25 cellular contexts compared by ENCODE assay signal in the genomic region with DNA sequence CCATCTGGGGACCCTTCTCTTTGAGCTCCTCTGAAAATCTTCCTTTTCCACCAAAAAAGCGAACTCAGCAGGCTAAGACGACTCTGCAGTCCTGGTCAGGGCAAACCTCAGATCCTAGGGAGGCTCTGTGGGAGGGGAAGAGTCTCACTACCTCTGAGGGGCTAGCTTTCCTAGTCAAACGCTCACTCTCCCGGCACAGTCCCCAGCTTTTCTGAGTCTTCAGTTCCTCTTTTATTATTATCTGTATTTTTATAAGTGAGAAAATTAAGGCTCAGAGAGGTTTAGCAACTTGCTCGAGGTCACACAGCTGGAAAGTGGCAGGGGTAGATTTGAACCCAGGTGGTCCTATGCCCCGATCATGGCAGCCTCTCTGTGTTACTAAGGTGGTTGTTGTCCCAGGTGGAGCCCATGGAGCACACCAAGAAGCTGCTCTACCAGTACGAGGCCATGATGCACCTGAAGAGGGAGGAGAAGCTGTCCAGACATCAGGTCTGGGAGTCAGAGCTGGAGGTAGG. TPM values are rescaled to one million over a fixed set of nuclear protein-coding genes. Genes with fewer than 3 reads are reported as not detected.
DNase-seq lines count a peak whose midpoint lies in the region; ATAC-seq, FAIRE-seq and TF ChIP-seq lines count a peak whose summit lies in the region.
"Had no signal": no experiment of that assay in that cellular context is flagged by ENCODE, and none has a peak within 500 bp of the region (broad histone marks: within the 10 kb centered on the region; RNA-seq: fewer than 3 reads in every experiment).

No MANE protein-coding gene starts in this region.

- TF ChIP-seq POLR2A in A549 (IDR thresholded peaks at IDR 0.05; ENCODE audit: low read length): no peak
- TF ChIP-seq POLR2A in K562 (conservative IDR thresholded peaks at IDR 0.05): no peak
- no peak for TF ChIP-seq POLR2A in sigmoid colon (IDR thresholded peaks at IDR 0.05)
- TF ChIP-seq POLR2A in upper lobe of left lung (IDR thresholded peaks at IDR 0.05): no peak

- no peaks in the 10 kb centered on the region for H4K20me1 ChIP-seq in K562 (replicated peaks; ENCODE audit: control insufficient read depth, insufficient read depth, low read length)

- DNase-seq in A549 (ENCODE audit: low read depth in 1 of 2, low spot score in 1 of 2) (no peak), GM20000 (ENCODE audit: low spot score) (peak; percentile 2), K562 (ENCODE audit: extremely low read depth in 1 of 4, low spot score in 3 of 4) (no peak), sigmoid colon (peak; percentile 12), upper lobe of left lung (no peak), NCI-H1436 (lab: John Stamatoyannopoulos, UW) (no peak)
- DNase-seq: ACHN; BE2C; C1 segment of cervical spinal cord; CD4-positive, CD25-positive, alpha-beta regulatory T cell; CD8-positive, alpha-beta memory T cell; COR-L47; DMS 273 treated with DMSO at 0.1 percent for 48 hours; DMS53; DND-41; EL; HCEC 1CT; HFFc6 had no signal

- no TSS peak for BruUV-seq in K562 (replicated peaks; lab: Mats Ljungman, UMichigan)

- 55% methylated on average over 7 of the region's 7 CpGs for WGBS in A549 (ENCODE audit: missing lambda C conversion rate)
- WGBS in K562 (ENCODE audit: insufficient coverage, low coverage, missing lambda C conversion rate): 9% methylated on average over 7 of the region's 7 CpGs
- WGBS in sigmoid colon, 2 donors: 77 to 80% methylated on average over 7 of the region's 7 CpGs
- WGBS in upper lobe of left lung, 2 donors: 78 to 84% methylated on average over 7 of the region's 7 CpGs

- no peak for ATAC-seq in A549
- no peak for ATAC-seq in K562
- no peak for ATAC-seq in HG02973 (IDR thresholded peaks at IDR 0.05; ENCODE audit: unreplicated experiment)
- no peak for ATAC-seq in upper lobe of left lung (ENCODE audit: low FRiP score in 2 of 2)
- ATAC-seq: GM23338 had no signal

- no peaks in the 10 kb centered on the region for H3K79me2 ChIP-seq in K562 (ENCODE audit: control insufficient read depth, insufficient read depth, low read length)

- H3K9me3 ChIP-seq in A549 (no peaks in the 10 kb centered on the region), K562 (replicated peaks; ENCODE audit: control insufficient read depth, insufficient read depth, low read depth, low read length) (no peaks in the 10 kb centered on the region), sigmoid colon (no peaks in the 10 kb centered on the region), upper lobe of left lung (no peaks in the 10 kb centered on the region)
- H3K9me3 ChIP-seq: BE2C had no signal

- intact Hi-C loops in K562 (cut with micrococcal nuclease) (no loop called here), sigmoid colon (cut with DNase I) (no loop called here)

- in situ Hi-C loops in K562 (cut with MboI): no loop called here

- TF ChIP-seq CTCF in A549 (IDR thresholded peaks at IDR 0.05) (no peak), GM20000 (IDR thresholded peaks at IDR 0.05; ENCODE audit: extremely low read depth, missing control alignments) (no peak), K562 (IDR thresholded peaks at IDR 0.05 in 2 of 3, conservative IDR thresholded peaks at IDR 0.05 in 1 of 3; ENCODE audit: insufficient read depth in 2 of 3, low read depth in 1 of 3, low read length in 3 of 3) (no peak), sigmoid colon (IDR thresholded peaks at IDR 0.05) (no peak), upper lobe of left lung (IDR thresholded peaks at IDR 0.05) (no peak)

- no peak for FAIRE-seq in A549 (lab: Jason Lieb, UNC)
- FAIRE-seq in K562 (lab: Jason Lieb, UNC): no peak
- FAIRE-seq: GM12892, GM18507, H54 had no signal

- H3K4me2 ChIP-seq in A549 (no peak overlapping the region), K562 (ENCODE audit: insufficient read depth, low read length) (no peak overlapping the region)
- H3K4me2 ChIP-seq: GM23338 had no signal

- no peaks in the 10 kb centered on the region for H3K36me3 ChIP-seq in K562 (ENCODE audit: control insufficient read depth, insufficient read depth, low read length)
- H3K36me3 ChIP-seq in sigmoid colon: no peaks in the 10 kb centered on the region
- no peaks in the 10 kb centered on the region for H3K36me3 ChIP-seq in upper lobe of left lung
- H3K36me3 ChIP-seq: BE2C had no signal

- no peak overlapping the region for H3K4me3 ChIP-seq in A549
- no peak overlapping the region for H3K4me3 ChIP-seq in K562
- no peak overlapping the region for H3K4me3 ChIP-seq in sigmoid colon
- no peak overlapping the region for H3K4me3 ChIP-seq in upper lobe of left lung
- H3K4me3 ChIP-seq: GM23338 had no signal

- 0 out of 5 replicates have a peak, but pooled peaks cover 0 to 5% of the 10 kb centered on the region in 2 experiments for H3K27me3 ChIP-seq in K562 (ENCODE audit: control insufficient read depth in 2 of 2, insufficient read depth in 2 of 2, low read length in 2 of 2)
- no peaks in the 10 kb centered on the region for H3K27me3 ChIP-seq in sigmoid colon
- H3K27me3 ChIP-seq in upper lobe of left lung: no peaks in the 10 kb centered on the region
- H3K27me3 ChIP-seq: BE2C had no signal

- H3K27ac ChIP-seq in A549 (no peak overlapping the region), K562 (ENCODE audit: extremely low read depth, low read depth, low read length) (no peak overlapping the region), sigmoid colon (no peak overlapping the region), upper lobe of left lung (no peak overlapping the region)

- no peak for TF ChIP-seq RAD21 in A549 (conservative IDR thresholded peaks at IDR 0.05 in 1 of 2, IDR thresholded peaks at IDR 0.05 in 1 of 2)
- no peak for TF ChIP-seq RAD21 in K562 (CRISPR knock-in tag; conservative IDR thresholded peaks at IDR 0.05 in 1 of 2, IDR thresholded peaks at IDR 0.05 in 1 of 2)

- H2AFZ ChIP-seq in K562 (ENCODE audit: low read depth, low read length): no peak overlapping the region

- H3K9ac ChIP-seq in K562 (ENCODE audit: insufficient read depth in 1 of 2, low read depth in 2 of 2, low read length in 2 of 2): no peak overlapping the region

- peaks cover 10% of the 10 kb centered on the region; the same call in 1 of the 3 replicates for H3K4me1 ChIP-seq in A549
- peaks cover 7 to 19% of the 10 kb centered on the region in 2 experiments for H3K4me1 ChIP-seq in K562 (replicated peaks in 1 of 2; ENCODE audit: control insufficient read depth in 2 of 2, insufficient read depth in 2 of 2, low read length in 2 of 2)
- no peaks in the 10 kb centered on the region for H3K4me1 ChIP-seq in sigmoid colon
- no peaks in the 10 kb centered on the region for H3K4me1 ChIP-seq in upper lobe of left lung

- CTCF ChIA-PET in A549 (lab: Yijun Ruan, JAX): interaction anchor here (0.6 to 5.0 kb wide), 4 partner anchors 8 to 151 kb away, joined by 3 to 42 read pairs (median 4); no protein-coding TSS in a partner anchor
- CTCF ChIA-PET in K562 (lab: Yijun Ruan, JAX; ENCODE audit: low intra/inter-chr PET ratio): no interaction called here

- POLR2A ChIA-PET in A549 (lab: Yijun Ruan, JAX) (no interaction called here), K562 (lab: Yijun Ruan, JAX) (interaction anchor here (0.6 to 2.5 kb wide), 2 partner anchors 9 to 321 kb away, joined by 3 to 12 read pairs; a partner anchor contains a TSS)

- no peaks in the 10 kb centered on the region for H3K9me1 ChIP-seq in K562 (ENCODE audit: control insufficient read depth, insufficient read depth, low read length)

- TF ChIP-seq EP300 in A549 (IDR thresholded peaks at IDR 0.05) (no peak), K562 (IDR thresholded peaks at IDR 0.05; ENCODE audit: low read length) (no peak), sigmoid colon (IDR thresholded peaks at IDR 0.05) (no peak), upper lobe of left lung (IDR thresholded peaks at IDR 0.05) (no peak)

RNA-seq across cellular contexts. Expression of a gene that starts 9.1 kb away (rescaled TPM):
- polyA plus RNA-seq in A549 (2011; rRNA removed) (18.6 and 21.1 TPM in 2 replicates), A549 (2017; fragmentation: RNase III; extraction: RNeasy Plus Mini Kit Qiagen cat#74134 plus additional on column Dnase treatment) (18.1 to 21.0 TPM (median 19.1 TPM) in 3 replicates), K562 (2011; rRNA removed) (21.9 and 35.8 TPM in 2 replicates), K562 (2014; fragmentation: Illumina TruSeq; extraction: Trizol) (34.2 and 55.7 TPM in 2 replicates), K562 (2014; fragmentation: Nextera tagmentation; extraction: Ambion mirVana) (1 to 10 TPM; 1.2 to 2.6 TPM), K562 (2014; rRNA removed) (39.6 and 48.0 TPM in 2 replicates), sigmoid colon (10 to 100 TPM in 2 of 3 donors, 1 to 10 TPM in 1; 8.6 to 18.6 (median 10.8) TPM)
- polyA plus RNA-seq in A549 (2012; cell fraction: cytosol; rRNA removed): 43.2 and 53.0 TPM in 2 replicates
- polyA plus RNA-seq in A549 (2012; cell fraction: nucleus; rRNA removed): 124 and 158 TPM in 2 replicates
- 14.3 and 22.3 TPM in 2 replicates for polyA minus RNA-seq in A549 (2011; rRNA and poly(A)+ RNA removed)
- 32.2 and 108 TPM in 2 replicates for total RNA-seq in K562 (2011; cell fraction: chromatin; rRNA removed; ENCODE audit: low replicate concordance)
- 85.9 and 107 TPM in 2 replicates for total RNA-seq in K562 (2011; cell fraction: nucleolus; rRNA removed)
- total RNA-seq in K562 (2011; cell fraction: nucleoplasm; rRNA removed): 35.6 and 47.7 TPM in 2 replicates
- total RNA-seq in K562 (2014; rRNA removed) (41.7 and 49.9 TPM in 2 replicates), K562 (2014; rRNA removed; fragmentation: Illumina TruSeq; extraction: Trizol) (11.0 and 12.4 TPM in 2 replicates), K562 (2015; rRNA removed; fragmentation: Illumina TruSeq; extraction: Trizol) (16.2 and 19.2 TPM in 2 replicates), K562 (2021) (50.2 and 52.6 TPM in 2 replicates), sigmoid colon (10 to 100 TPM in 2 of 4 donors, 1 to 10 TPM in 2; 4.3 to 15.0 (median 10.1) TPM), upper lobe of left lung (10 to 100 TPM; 19.6 to 26.6 (median 21.5) TPM)
- polyA plus RNA-seq in K562 (2011; cell fraction: cytosol; rRNA removed): 23.3 and 42.8 TPM in 2 replicates
- 157 and 196 TPM in 2 replicates for polyA plus RNA-seq in K562 (2011; cell fraction: nucleus; rRNA removed)
- polyA plus RNA-seq in K562 (2012): 32.5 and 46.3 TPM in 2 replicates
- 9.4 and 10.4 TPM in 2 replicates for polyA minus RNA-seq in K562 (2011; rRNA and poly(A)+ RNA removed)
- 17.7 and 29.2 TPM in 2 replicates for polyA minus RNA-seq in K562 (2011; cell fraction: cytosol; rRNA and poly(A)+ RNA removed)
- polyA minus RNA-seq in K562 (2011; cell fraction: nucleus; rRNA and poly(A)+ RNA removed): 35.1 and 38.8 TPM in 2 replicates

RNA-seq across cellular contexts. Expression of a gene that starts 31.9 kb away (rescaled TPM):
- polyA plus RNA-seq in A549 (2011; rRNA removed) (0.17 and 0.28 TPM in 2 replicates), A549 (2017; fragmentation: RNase III; extraction: RNeasy Plus Mini Kit Qiagen cat#74134 plus additional on column Dnase treatment) (0.10 to 0.28 TPM (median 0.10 TPM) in 3 replicates), K562 (2011; rRNA removed) (0.13 and 0.53 TPM in 2 replicates), K562 (2014; fragmentation: Illumina TruSeq; extraction: Trizol) (0.12 and 0.29 TPM in 2 replicates), K562 (2014; fragmentation: Nextera tagmentation; extraction: Ambion mirVana) (not detected), K562 (2014; rRNA removed) (not detected in 2 replicates), sigmoid colon (not detected)
- 0.05 and 0.19 TPM in 2 replicates for polyA plus RNA-seq in A549 (2012; cell fraction: cytosol; rRNA removed)
- 0.11 and 0.20 TPM in 2 replicates for polyA plus RNA-seq in A549 (2012; cell fraction: nucleus; rRNA removed)
- 0.91 TPM in 1 of 2 replicates, not detected in the other for polyA minus RNA-seq in A549 (2011; rRNA and poly(A)+ RNA removed)
- total RNA-seq in K562 (2011; cell fraction: chromatin; rRNA removed; ENCODE audit: low replicate concordance): 0.90 and 1.9 TPM in 2 replicates
- total RNA-seq in K562 (2011; cell fraction: nucleolus; rRNA removed): not detected in 2 replicates
- total RNA-seq in K562 (2011; cell fraction: nucleoplasm; rRNA removed): 0.15 TPM in 1 of 2 replicates, not detected in the other
- total RNA-seq in K562 (2014; rRNA removed) (0.09 TPM in 1 of 2 replicates, not detected in the other), K562 (2014; rRNA removed; fragmentation: Illumina TruSeq; extraction: Trizol) (0.04 TPM in 1 of 2 replicates, not detected in the other), K562 (2015; rRNA removed; fragmentation: Illumina TruSeq; extraction: Trizol) (0.19 and 0.33 TPM in 2 replicates), K562 (2021) (0.22 and 0.24 TPM in 2 replicates), sigmoid colon (not detected), upper lobe of left lung (10 to 100 TPM in 2 of 6 donors, 1 to 10 TPM in 4; 1.2 to 15.9 (median 7.8) TPM)
- polyA plus RNA-seq in K562 (2011; cell fraction: cytosol; rRNA removed): 0.07 and 0.40 TPM in 2 replicates
- polyA plus RNA-seq in K562 (2011; cell fraction: nucleus; rRNA removed): 0.65 and 1.0 TPM in 2 replicates
- polyA plus RNA-seq in K562 (2012): 0.51 and 1.4 TPM in 2 replicates
- 0.35 and 0.69 TPM in 2 replicates for polyA minus RNA-seq in K562 (2011; rRNA and poly(A)+ RNA removed)
- not detected in 2 replicates for polyA minus RNA-seq in K562 (2011; cell fraction: cytosol; rRNA and poly(A)+ RNA removed)
- 0.27 and 0.67 TPM in 2 replicates for polyA minus RNA-seq in K562 (2011; cell fraction: nucleus; rRNA and poly(A)+ RNA removed)
- total RNA-seq: A172; CD4-positive, CD25-positive, alpha-beta regulatory T cell; CD8-positive, alpha-beta memory T cell; G401; GM23338; HFFc6 had no signal
- polyA plus RNA-seq: CD4-positive, CD25-positive, alpha-beta regulatory T cell; CD8-positive, alpha-beta memory T cell; GM23338 had no signal

RNA-seq across cellular contexts. Expression of a gene that starts 58.4 kb away (rescaled TPM):
- 0.45 and 0.77 TPM in 2 replicates for polyA plus RNA-seq in A549 (2011; rRNA removed)
- polyA plus RNA-seq in A549 (2012; cell fraction: cytosol; rRNA removed): 0.17 and 0.22 TPM in 2 replicates
- 0.70 and 0.87 TPM in 2 replicates for polyA plus RNA-seq in A549 (2012; cell fraction: nucleus; rRNA removed)
- 0.17 to 0.34 TPM (median 0.25 TPM) in 3 replicates for polyA plus RNA-seq in A549 (2017; fragmentation: RNase III; extraction: RNeasy Plus Mini Kit Qiagen cat#74134 plus additional on column Dnase treatment)
- 0.41 and 1.2 TPM in 2 replicates for polyA minus RNA-seq in A549 (2011; rRNA and poly(A)+ RNA removed)
- total RNA-seq in K562 (2011; cell fraction: chromatin; rRNA removed; ENCODE audit: low replicate concordance): 0.40 and 1.00 TPM in 2 replicates
- 0.17 and 0.66 TPM in 2 replicates for total RNA-seq in K562 (2011; cell fraction: nucleolus; rRNA removed)
- total RNA-seq in K562 (2011; cell fraction: nucleoplasm; rRNA removed): 0.29 TPM in 1 of 2 replicates, not detected in the other
- not detected in 2 replicates for total RNA-seq in K562 (2014; rRNA removed)
- total RNA-seq in K562 (2014; rRNA removed; fragmentation: Illumina TruSeq; extraction: Trizol): 0.16 TPM in 1 of 2 replicates, not detected in the other
- 0.08 TPM in 1 of 2 replicates, not detected in the other for total RNA-seq in K562 (2015; rRNA removed; fragmentation: Illumina TruSeq; extraction: Trizol)
- total RNA-seq in K562 (2021): 0.09 and 0.16 TPM in 2 replicates
- polyA plus RNA-seq in K562 (2011; rRNA removed): 0.13 and 0.18 TPM in 2 replicates
- 0.09 and 0.18 TPM in 2 replicates for polyA plus RNA-seq in K562 (2011; cell fraction: cytosol; rRNA removed)
- 0.51 and 0.59 TPM in 2 replicates for polyA plus RNA-seq in K562 (2011; cell fraction: nucleus; rRNA removed)
- polyA plus RNA-seq in K562 (2012): 0.03 and 2.0 TPM in 2 replicates
- polyA plus RNA-seq in K562 (2014; fragmentation: Illumina TruSeq; extraction: Trizol): 0.09 and 0.10 TPM in 2 replicates
- under 1 TPM; 0.10 to 0.30 TPM for polyA plus RNA-seq in K562 (2014; fragmentation: Nextera tagmentation; extraction: Ambion mirVana)
- 0.24 and 0.52 TPM in 2 replicates for polyA plus RNA-seq in K562 (2014; rRNA removed)
- 0.21 TPM in 1 of 2 replicates, not detected in the other for polyA minus RNA-seq in K562 (2011; rRNA and poly(A)+ RNA removed)
- not detected in 2 replicates for polyA minus RNA-seq in K562 (2011; cell fraction: cytosol; rRNA and poly(A)+ RNA removed)
- 0.27 TPM in 1 of 2 replicates, not detected in the other for polyA minus RNA-seq in K562 (2011; cell fraction: nucleus; rRNA and poly(A)+ RNA removed)
- total RNA-seq in sigmoid colon: 1 to 10 TPM; 3.0 to 6.6 (median 4.9) TPM
- polyA plus RNA-seq in sigmoid colon: 1 to 10 TPM in 2 of 3 donors, under 1 TPM in 1; 0.69 to 3.6 (median 2.4) TPM
- total RNA-seq in upper lobe of left lung: 10 to 100 TPM in 2 of 6 donors, 1 to 10 TPM in 4; 3.1 to 17.2 (median 8.4) TPM
- total RNA-seq: A172; CD8-positive, alpha-beta memory T cell; G401; GM23338; HFFc6 had no signal
- polyA plus RNA-seq: CD4-positive, CD25-positive, alpha-beta regulatory T cell; CD8-positive, alpha-beta memory T cell; GM23338 had no signal

Comparison
In these comparisons a context has a peak if more than half of its experiments do, and no peak if none do; other contexts are left out.
1. DNase-seq: peak in GM20000 (single experiment) and sigmoid colon (single experiment); none in A549 (0 of 2), K562 (0 of 4), upper lobe of left lung (0 of 2) and NCI-H1436 (single experiment).